Comparison of ENCODE assay signal across 1 cellular context in genomic region chr4:40190880-40191815, GRCh38.
TF ChIP-seq lines count a peak whose summit lies in the region.

No MANE protein-coding gene starts in this region.

TF ChIP-seq in HepG2, 621 proteins besides CTCF, POLR2A, EP300 and RAD21 (continued from another document and continues in another):
- TF ChIP-seq ZNF704 (CRISPR knock-in tag; IDR thresholded peaks at IDR 0.05; ENCODE audit: borderline replicate concordance) (no peak), ASH2L (IDR thresholded peaks at IDR 0.05; ENCODE audit: insufficient read length, low read depth, low read length) (peak; percentile 46), MIXL1 (CRISPR knock-in tag; IDR thresholded peaks at IDR 0.05) (0 out of 2 replicates have a peak, but pooled peaks have one; percentile 68), ZNF577 (CRISPR knock-in tag; IDR thresholded peaks at IDR 0.05; ENCODE audit: borderline replicate concordance, low read depth) (no peak), NCOA2 (CRISPR knock-in tag; IDR thresholded peaks at IDR 0.05) (peak; percentile 80), SOX5 (CRISPR knock-in tag; IDR thresholded peaks at IDR 0.05; ENCODE audit: borderline replicate concordance) (peak; percentile 68; the same call in 1 of the 2 replicates), ATF6 (CRISPR knock-in tag; conservative IDR thresholded peaks at IDR 0.05) (no peak), AGO1 (IDR thresholded peaks at IDR 0.05; ENCODE audit: low read depth, low read length, poor library complexity, severe bottlenecking) (no peak), HOXA5 (CRISPR knock-in tag; IDR thresholded peaks at IDR 0.05) (peak; percentile 70; the same call in 1 of the 2 replicates), GPN1 (CRISPR knock-in tag; IDR thresholded peaks at IDR 0.05; ENCODE audit: borderline replicate concordance) (no peak), MLX (CRISPR knock-in tag; IDR thresholded peaks at IDR 0.05) (no peak), TFAP4 (IDR thresholded peaks at IDR 0.05; ENCODE audit: borderline replicate concordance, low read depth) (no peak), NBN (conservative IDR thresholded peaks at IDR 0.05) (no peak), TCF7L2 (IDR thresholded peaks at IDR 0.05; ENCODE audit: low read depth, low read length) (no peak), DMAP1 (CRISPR knock-in tag; IDR thresholded peaks at IDR 0.05) (no peak), DPF2 (CRISPR knock-in tag; IDR thresholded peaks at IDR 0.05; ENCODE audit: borderline replicate concordance, low read depth) (peak; percentile 85; the same call in 1 of the 2 replicates), RXRB (CRISPR knock-in tag; IDR thresholded peaks at IDR 0.05; ENCODE audit: borderline replicate concordance) (peak; percentile 73), RFX1 (IDR thresholded peaks at IDR 0.05) (no peak), KLF6 (CRISPR knock-in tag; IDR thresholded peaks at IDR 0.05) (no peak), ZNF7 (CRISPR knock-in tag; IDR thresholded peaks at IDR 0.05) (no peak), ZNF317 (CRISPR knock-in tag; IDR thresholded peaks at IDR 0.05) (no peak), ZNF644 (CRISPR knock-in tag; IDR thresholded peaks at IDR 0.05; ENCODE audit: low read depth) (no peak), BCL6 (CRISPR knock-in tag; IDR thresholded peaks at IDR 0.05) (peak; percentile 80), SP2 (CRISPR knock-in tag; IDR thresholded peaks at IDR 0.05) (no peak), SOX13 (IDR thresholded peaks at IDR 0.05) (no peak), SOX13 (CRISPR knock-in tag; conservative IDR thresholded peaks at IDR 0.05 in 1 of 2, IDR thresholded peaks at IDR 0.05 in 1 of 2) (peak in 1 of 2 experiments; percentile 78; a peak in 2 of 4 replicates), GLI4 (CRISPR knock-in tag; IDR thresholded peaks at IDR 0.05; ENCODE audit: borderline replicate concordance) (no peak), DZIP1 (CRISPR knock-in tag; IDR thresholded peaks at IDR 0.05) (no peak), SMAD1 (CRISPR knock-in tag; IDR thresholded peaks at IDR 0.05; ENCODE audit: borderline replicate concordance, low read depth) (no peak), DNMT3B (CRISPR knock-in tag; conservative IDR thresholded peaks at IDR 0.05) (no peak), ZKSCAN8 (CRISPR knock-in tag; IDR thresholded peaks at IDR 0.05; ENCODE audit: borderline replicate concordance) (0 out of 2 replicates have a peak, but pooled peaks have one; percentile 60), ZNF549 (CRISPR knock-in tag; IDR thresholded peaks at IDR 0.05) (no peak), SRF (IDR thresholded peaks at IDR 0.05; ENCODE audit: low read depth, low read length) (no peak), ZNF225 (CRISPR knock-in tag; IDR thresholded peaks at IDR 0.05) (no peak), NCOR1 (IDR thresholded peaks at IDR 0.05; ENCODE audit: borderline replicate concordance, low read length) (peak; percentile 83; the same call in 1 of the 2 replicates), TEAD3 (CRISPR knock-in tag; optimal IDR thresholded peaks at IDR 0.05; ENCODE audit: borderline replicate concordance) (peak; percentile 5), HCFC1 (IDR thresholded peaks at IDR 0.05; ENCODE audit: low read depth, low read length) (no peak), ELF4 (CRISPR knock-in tag; IDR thresholded peaks at IDR 0.05; ENCODE audit: borderline replicate concordance) (0 out of 2 replicates have a peak, but pooled peaks have one; percentile 30), PAXIP1 (CRISPR knock-in tag; conservative IDR thresholded peaks at IDR 0.05) (peak; percentile 91), ADNP (CRISPR knock-in tag; IDR thresholded peaks at IDR 0.05) (no peak), ZNF180 (CRISPR knock-in tag; IDR thresholded peaks at IDR 0.05; ENCODE audit: borderline replicate concordance, low read depth) (no peak), ZNF17 (CRISPR knock-in tag; IDR thresholded peaks at IDR 0.05) (no peak), FOXJ3 (CRISPR knock-in tag; IDR thresholded peaks at IDR 0.05; ENCODE audit: borderline replicate concordance) (peak; percentile 86; the same call in 1 of the 2 replicates), SIN3A (IDR thresholded peaks at IDR 0.05; ENCODE audit: borderline replicate concordance, low read depth, low read length) (0 out of 2 replicates have a peak, but pooled peaks have one; percentile 41), ZNF770 (CRISPR knock-in tag; IDR thresholded peaks at IDR 0.05) (no peak), ZNF276 (CRISPR knock-in tag; IDR thresholded peaks at IDR 0.05; ENCODE audit: low read depth) (no peak), ARHGAP35 (CRISPR knock-in tag; IDR thresholded peaks at IDR 0.05; ENCODE audit: borderline replicate concordance) (no peak), RARA (CRISPR knock-in tag; IDR thresholded peaks at IDR 0.05) (peak; percentile 60), ZNF280D (CRISPR knock-in tag; IDR thresholded peaks at IDR 0.05) (no peak), ZNF589 (CRISPR knock-in tag; conservative IDR thresholded peaks at IDR 0.05) (no peak), SNAI1 (CRISPR knock-in tag; IDR thresholded peaks at IDR 0.05; ENCODE audit: borderline replicate concordance) (no peak)
